Comparison of ENCODE assay signal across 13 cellular contexts in the genomic region with DNA sequence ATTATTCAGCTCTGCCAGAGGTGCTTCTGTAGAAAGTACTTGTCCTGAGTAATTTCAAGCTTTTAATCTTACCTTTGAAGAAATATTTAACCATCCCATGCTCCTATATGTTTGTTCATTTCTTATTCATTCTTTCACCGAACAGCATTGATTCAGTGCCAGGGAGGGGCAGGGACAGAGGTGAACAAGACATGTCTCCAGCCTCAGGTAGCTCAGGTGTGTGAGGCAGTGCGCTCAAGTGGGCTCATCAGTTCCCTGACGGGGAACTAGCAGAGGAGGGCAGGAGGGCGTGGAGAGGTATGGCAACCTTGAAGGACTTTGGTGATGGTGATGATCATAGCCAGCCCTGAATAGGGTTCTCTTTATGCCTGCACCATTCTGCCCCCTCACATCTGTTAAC. TPM values are rescaled to one million over a fixed set of nuclear protein-coding genes. Genes with fewer than 3 reads are reported as not detected.
A peak's percentile ranks its signal among the peaks of the same experiment; 100 is the strongest.
DNase-seq lines count a peak whose midpoint lies in the region; ATAC-seq and TF ChIP-seq lines count a peak whose summit lies in the region.
"Had no signal": no experiment of that assay in that cellular context is flagged by ENCODE, and none has a peak within 500 bp of the region (broad histone marks: within the 10 kb centered on the region; RNA-seq: fewer than 3 reads in every experiment).

No MANE protein-coding gene starts in this region.

- H3K27me3 Mint-ChIP-seq in progenitor cell of endocrine pancreas, result no peaks in the 10 kb centered on the region
- H3K27me3 Mint-ChIP-seq: dendritic cell treated with granulocyte-macrophage colony-stimulating factor and Interleukin-4, amounts not matched to agents 40 ng/mL and 50 ng/mL, for 4 days had no signal

- H3K36me3 ChIP-seq in SJSA1 (peaks cover 42% of the 10 kb centered on the region), gastroesophageal sphincter (no peaks in the 10 kb centered on the region)

- H3K4me1 ChIP-seq in SJSA1 (replicated peaks) (peaks cover 55% of the 10 kb centered on the region), gastroesophageal sphincter (peaks cover 21 to 94% (median 61%) of the 10 kb centered on the region in 3 donors)

- H3K9me3 ChIP-seq in SJSA1 (replicated peaks) (no peaks in the 10 kb centered on the region), gastroesophageal sphincter (no peaks in the 10 kb centered on the region)

- H3K4me3 ChIP-seq in SJSA1 (no peak overlapping the region), gastroesophageal sphincter (peak overlapping the region in 1 of 2 donors; percentile 22)

- H3K27me3 ChIP-seq in SJSA1 (replicated peaks) (no peaks in the 10 kb centered on the region), gastroesophageal sphincter (no peaks in the 10 kb centered on the region)

- H3K4me1 Mint-ChIP-seq in progenitor cell of endocrine pancreas (ENCODE audit: low read depth), result peaks cover 27% of the 10 kb centered on the region

- no peak for TF ChIP-seq POLR2A in gastroesophageal sphincter (IDR thresholded peaks at IDR 0.05)

- no peak overlapping the region for H3K4me3 Mint-ChIP-seq in progenitor cell of endocrine pancreas (ENCODE audit: low read depth)
- H3K4me3 Mint-ChIP-seq: dendritic cell treated with granulocyte-macrophage colony-stimulating factor and Interleukin-4, amounts not matched to agents 40 ng/mL and 50 ng/mL, for 4 days; T-helper 1 cell treated with Interleukin-12 subunit alpha and Interleukin-12 subunit beta and Interleukin-4 antibody, amounts not matched to agents 30 μg/mL and 1 μg/mL, for 36 hours had no signal

- ATAC-seq in gastroesophageal sphincter, result no peak

- H3K27ac ChIP-seq in 22Rv1, result peak overlapping the region; percentile 12; the same call in 1 of the 2 replicates
- peak overlapping the region; percentile 84 for H3K27ac ChIP-seq in SJSA1
- peak overlapping the region; percentile 88 to 94 (median 93) for H3K27ac ChIP-seq in gastroesophageal sphincter
- H3K27ac ChIP-seq: KMS-11 had no signal

- no peak for TF ChIP-seq EP300 in gastroesophageal sphincter (IDR thresholded peaks at IDR 0.05)

- no peaks in the 10 kb centered on the region for H3K9me3 Mint-ChIP-seq in progenitor cell of endocrine pancreas (ENCODE audit: low read depth)
- H3K9me3 Mint-ChIP-seq: dendritic cell treated with granulocyte-macrophage colony-stimulating factor and Interleukin-4, amounts not matched to agents 40 ng/mL and 50 ng/mL, for 4 days; T-helper 1 cell treated with Interleukin-12 subunit alpha and Interleukin-12 subunit beta and Interleukin-4 antibody, amounts not matched to agents 30 μg/mL and 1 μg/mL, for 36 hours had no signal

- WGBS in gastroesophageal sphincter (ENCODE audit: low coverage in 1 of 2), 2 donors, result 73 to 80% methylated on average over 3 to 4 of the region's 4 CpGs

- peak overlapping the region; percentile 68 for H3K27ac Mint-ChIP-seq in progenitor cell of endocrine pancreas
- H3K27ac Mint-ChIP-seq: dendritic cell treated with granulocyte-macrophage colony-stimulating factor and Interleukin-4, amounts not matched to agents 40 ng/mL and 50 ng/mL, for 4 days; T-helper 1 cell treated with Interleukin-12 subunit alpha and Interleukin-12 subunit beta and Interleukin-4 antibody, amounts not matched to agents 30 μg/mL and 1 μg/mL, for 36 hours had no signal

- DNase-seq in SJSA1 (ENCODE audit: low read depth in 1 of 2, low spot score in 2 of 2) (no peak), progenitor cell of endocrine pancreas (ENCODE audit: low spot score, unreplicated experiment) (no peak), Kasumi-1 (lab: John Stamatoyannopoulos, UW) (no peak), NCI-H146 (lab: John Stamatoyannopoulos, UW) (no peak), NCI-H2196 (lab: John Stamatoyannopoulos, UW; ENCODE audit: unreplicated experiment) (no peak)
- no peak for DNase-seq in effector CD4-positive, alpha-beta T cell
- DNase-seq: AML-193, NCI-H510A treated with DMSO at 0.1 percent for 48 hours had no signal

- H3K36me3 Mint-ChIP-seq in progenitor cell of endocrine pancreas (ENCODE audit: insufficient read depth), result peaks cover 3% of the 10 kb centered on the region

- TF ChIP-seq CTCF in 22Rv1 (IDR thresholded peaks at IDR 0.05) (no peak), gastroesophageal sphincter (IDR thresholded peaks at IDR 0.05) (no peak), progenitor cell of endocrine pancreas (IDR thresholded peaks at IDR 0.05; ENCODE audit: unreplicated experiment) (no peak)

RNA-seq across cellular contexts. Expression of gene ERGIC1, which starts 25.9 kb away (rescaled TPM):
- total RNA-seq in SJSA1 (2014; rRNA removed; shearing (Covaris generic)), result 115 and 202 TPM in 2 replicates
- total RNA-seq in gastroesophageal sphincter (100 to 1,000 TPM; 116 to 172 (median 144) TPM), progenitor cell of endocrine pancreas (150 and 158 TPM in 2 replicates)

Comparison
In these comparisons a context has a peak if more than half of its experiments do, and no peak if none do; other contexts are left out.
1. H3K27ac ChIP-seq: peak in every context shown above with its lines; median percentile 93 in gastroesophageal sphincter; 84 in SJSA1; 12 in 22Rv1.